30 cellular contexts compared by ENCODE assay signal in the genomic region with DNA sequence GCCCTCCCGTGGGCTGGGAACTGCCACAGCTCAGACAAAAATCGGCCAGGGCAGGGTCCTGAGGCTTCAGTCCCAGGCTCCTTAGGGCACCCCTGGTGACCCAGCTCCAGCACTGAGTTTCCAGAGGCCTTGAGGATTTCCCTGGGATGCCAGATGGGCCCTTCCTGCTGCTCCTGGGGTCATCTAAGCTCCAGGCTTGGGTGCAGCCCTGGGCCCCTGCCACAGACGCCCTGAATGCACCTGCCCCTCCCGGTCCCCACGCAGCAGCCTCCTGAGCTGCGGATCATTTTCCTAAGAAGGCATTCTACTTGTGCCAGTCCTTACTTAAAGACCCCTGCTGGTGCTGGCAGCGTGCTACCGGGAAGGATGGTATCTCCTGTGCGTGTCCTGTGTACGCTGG.
"Had no signal": no experiment of that assay in that cellular context is flagged by ENCODE, and none has a peak within 500 bp of the region (broad histone marks: within the 10 kb centered on the region; RNA-seq: fewer than 3 reads in every experiment).

No MANE protein-coding gene starts in this region.

- H3K36me3 ChIP-seq: MG63, SJSA1 had no signal

- H3K4me3 Mint-ChIP-seq: activated CD8-positive, alpha-beta T cell treated with anti-CD3 and anti-CD28 coated beads, Interleukin-2, amount 10 ng/mL, durations not matched to agents 7 days and 5 days; activated naive CD8-positive, alpha-beta T cell treated with anti-CD3 and anti-CD28 coated beads, Interleukin-2, amount 10 ng/mL, durations not matched to agents 7 days and 5 days; WTC11 had no signal

- FAIRE-seq: bronchial epithelial cell had no signal

- H3K9me3 ChIP-seq: MG63, SJSA1 had no signal

- H3K27me3 ChIP-seq: MG63 had no signal

- H3K27me3 Mint-ChIP-seq: activated naive CD8-positive, alpha-beta T cell treated with anti-CD3 and anti-CD28 coated beads, Interleukin-2, amount 10 ng/mL, durations not matched to agents 7 days and 5 days had no signal

- ATAC-seq: activated CD8-positive, alpha-beta T cell treated with anti-CD3 and anti-CD28 coated beads, Interleukin-2, amount 10 ng/mL, durations not matched to agents 7 days and 5 days; Panc1; SK-N-SH treated with all-trans-retinoic acid at 6 μM for 48 hours; WTC11 had no signal

- H3K27ac ChIP-seq: SJSA1 had no signal

- H3K36me3 Mint-ChIP-seq: activated naive CD8-positive, alpha-beta T cell treated with anti-CD3 and anti-CD28 coated beads, Interleukin-2, amount 10 ng/mL, durations not matched to agents 7 days and 5 days; WTC11 had no signal

- DNase-seq: activated CD4-positive, alpha-beta T cell treated with anti-CD3 and anti-CD28 coated beads for 48 hours; activated CD4-positive, alpha-beta T cell treated with anti-CD3 and anti-CD28 coated beads, Interleukin-2, amount 50 U/mL, for 4 hours; activated CD4-positive, CD25-positive, alpha-beta regulatory T cell treated with anti-CD3 and anti-CD28 coated beads, Interleukin-2, amount 50 U/mL, for 72 hours; activated CD8-positive, alpha-beta memory T cell treated with anti-CD3 and anti-CD28 coated beads, Interleukin-2, amount 50 U/mL, for 48 hours; activated CD8-positive, alpha-beta T cell treated with anti-CD3 and anti-CD28 coated beads, Interleukin-2, amount 10 ng/mL, durations not matched to agents 7 days and 5 days; activated naive CD4-positive, alpha-beta T cell treated with anti-CD3 and anti-CD28 coated beads, Interleukin-2, amount 50 U/mL, for 16 hours; activated naive CD8-positive, alpha-beta T cell treated with anti-CD3 and anti-CD28 coated beads, Interleukin-2, amount 10 ng/mL, durations not matched to agents 7 days and 5 days; activated T-cell treated with anti-CD3 and anti-CD28 coated beads, Interleukin-2, amount 50 U/mL, for 1 hour; aorta; central memory CD4-positive, alpha-beta T cell; MG63; NCI-H1092 treated with DMSO at 0.1 percent for 48 hours; NCI-H1417 treated with DMSO at 0.1 percent for 48 hours; NCI-H1694; NCI-H2029; NCI-H2107; NCI-H2171 treated with DMSO at 0.1 percent for 48 hours; NCI-H226; NCI-H526; NCI-H774; NK-92 treated with Interleukin-12 subunit alpha and Interleukin-12 subunit beta, amount 100 ng/mL, for 24 hours; OCI-M1; RPMI8226; SHP77; SW 1271 had no signal

- H3K4me3 ChIP-seq: MG63, SJSA1 had no signal

- H3K27ac Mint-ChIP-seq: activated CD8-positive, alpha-beta T cell treated with anti-CD3 and anti-CD28 coated beads, Interleukin-2, amount 10 ng/mL, durations not matched to agents 7 days and 5 days; activated naive CD8-positive, alpha-beta T cell treated with anti-CD3 and anti-CD28 coated beads, Interleukin-2, amount 10 ng/mL, durations not matched to agents 7 days and 5 days had no signal
